Comparison of ENCODE assay signal across 17 cellular contexts in genomic region chr5:15951126-15951525, GRCh38.
DNase-seq lines count a peak whose midpoint lies in the region; ATAC-seq and TF ChIP-seq lines count a peak whose summit lies in the region.
"Had no signal": no experiment of that assay in that cellular context is flagged by ENCODE, and none has a peak within 500 bp of the region (broad histone marks: within the 10 kb centered on the region; RNA-seq: fewer than 3 reads in every experiment).

No MANE protein-coding gene starts in this region.

- H3K9me3 Mint-ChIP-seq in endothelial cell (ENCODE audit: unreplicated experiment) = no peaks in the 10 kb centered on the region

- no peaks in the 10 kb centered on the region for H3K9me3 ChIP-seq in right lobe of liver
- H3K9me3 ChIP-seq: A549, Caco-2 had no signal

- peak in 1 of 3 donors; percentile 52 for DNase-seq in right lobe of liver
- DNase-seq in NCI-H146 (lab: John Stamatoyannopoulos, UW) = no peak
- no peak for DNase-seq in endothelial cell (ENCODE audit: low spot score)
- DNase-seq: AML-193; Caco-2; Calu3; CD4-positive, alpha-beta T cell; CD8-positive, alpha-beta T cell; DMS79 treated with DMSO at 0.1 percent for 48 hours; GF-D8 had no signal

- peaks cover 0 to 15% (median 4%) of the 10 kb centered on the region in 4 donors for H3K4me1 ChIP-seq in right lobe of liver
- H3K4me1 ChIP-seq: A549; BLaER1 treated with 17β-estradiol and CSF1 and Interleukin-3, amounts not matched to agents 10 nM and 100 nM; Caco-2 had no signal

- peak; percentile 87 to 93 (median 90) for ATAC-seq in right lobe of liver
- ATAC-seq in HG02588 (IDR thresholded peaks at IDR 0.05; ENCODE audit: unreplicated experiment) = no peak
- ATAC-seq: A549; CD8-positive, alpha-beta T cell had no signal

- H3K27ac ChIP-seq in 22Rv1 (peak overlapping the region; percentile 37; the same call in 1 of the 2 replicates), VCaP (peak overlapping the region; percentile 87), right lobe of liver (peak overlapping the region in 2 of 3 donors; percentile 22 to 49)
- H3K27ac ChIP-seq: A549; BLaER1 treated with 17β-estradiol and CSF1 and Interleukin-3, amounts not matched to agents 10 nM and 100 nM; C4-2B had no signal

- TF ChIP-seq POLR2A in right lobe of liver (IDR thresholded peaks at IDR 0.05) = no peak

- intact Hi-C loops in right lobe of liver (cut with DNase I) = no loop called here

- 33% methylated on average over 3 of the region's 3 CpGs for WGBS in right lobe of liver (ENCODE audit: insufficient coverage, low coverage, low lambda C conversion rate, missing lambda C conversion rate)

- H3K27ac Mint-ChIP-seq in endothelial cell (ENCODE audit: unreplicated experiment) = no peak overlapping the region
- H3K27ac Mint-ChIP-seq: B cell; CD4-positive, alpha-beta T cell; CD8-positive, alpha-beta T cell had no signal

- no peaks in the 10 kb centered on the region for H3K27me3 ChIP-seq in right lobe of liver
- H3K27me3 ChIP-seq: BLaER1 treated with 17β-estradiol and CSF1 and Interleukin-3, amounts not matched to agents 10 nM and 100 nM had no signal

- no peaks in the 10 kb centered on the region for H3K36me3 ChIP-seq in right lobe of liver
- H3K36me3 ChIP-seq: BLaER1 treated with 17β-estradiol and CSF1 and Interleukin-3, amounts not matched to agents 10 nM and 100 nM had no signal

- H3K4me1 Mint-ChIP-seq in endothelial cell (ENCODE audit: unreplicated experiment) = no peaks in the 10 kb centered on the region
- H3K4me1 Mint-ChIP-seq: B cell had no signal

- H3K27me3 Mint-ChIP-seq in endothelial cell (ENCODE audit: unreplicated experiment) = peaks cover 4% of the 10 kb centered on the region
- H3K27me3 Mint-ChIP-seq: B cell; CD4-positive, alpha-beta T cell had no signal

- TF ChIP-seq CTCF in 22Rv1 (IDR thresholded peaks at IDR 0.05) (no peak), VCaP (conservative IDR thresholded peaks at IDR 0.05) (no peak), right lobe of liver (IDR thresholded peaks at IDR 0.05) (no peak), endothelial cell (IDR thresholded peaks at IDR 0.05; ENCODE audit: unreplicated experiment) (no peak)

- H3K4me3 Mint-ChIP-seq in endothelial cell (ENCODE audit: unreplicated experiment) = no peak overlapping the region
- H3K4me3 Mint-ChIP-seq: B cell; CD4-positive, alpha-beta T cell; CD8-positive, alpha-beta T cell had no signal

- no peak overlapping the region for H3K4me3 ChIP-seq in right lobe of liver
- H3K4me3 ChIP-seq: A549; BLaER1 treated with 17β-estradiol and CSF1 and Interleukin-3, amounts not matched to agents 10 nM and 100 nM had no signal

- peaks cover 37% of the 10 kb centered on the region for H3K36me3 Mint-ChIP-seq in endothelial cell (ENCODE audit: low read depth, unreplicated experiment)
- H3K36me3 Mint-ChIP-seq: CD8-positive, alpha-beta T cell had no signal

Comparison
In these comparisons a context has a peak if more than half of its experiments do, and no peak if none do; other contexts are left out.
1. H3K27ac ChIP-seq: peak in every context shown above with its lines; median percentile 87 in VCaP; 37 in 22Rv1; 36 in right lobe of liver.